Comparison of ENCODE assay signal across 11 cellular contexts in genomic region chr2:157592983-157593382, GRCh38. TPM values are rescaled to one million over a fixed set of nuclear protein-coding genes. Genes with fewer than 3 reads are reported as not detected.
DNase-seq lines count a peak whose midpoint lies in the region; ATAC-seq and TF ChIP-seq lines count a peak whose summit lies in the region.
"Had no signal": no experiment of that assay in that cellular context is flagged by ENCODE, and none has a peak within 500 bp of the region (broad histone marks: within the 10 kb centered on the region; RNA-seq: fewer than 3 reads in every experiment).

No MANE protein-coding gene starts in this region.

- H3K36me3 ChIP-seq in Caco-2 (ENCODE audit: control insufficient read depth, insufficient read depth, low read length): no peaks in the 10 kb centered on the region
- H3K36me3 ChIP-seq: ascending aorta had no signal

- H3K4me3 Mint-ChIP-seq in Caco-2 (ENCODE audit: unreplicated experiment) (no peak overlapping the region), brain (peak overlapping the region in 1 of 5 experiments; percentile 45)
- H3K4me3 Mint-ChIP-seq in activated CD4-positive, alpha-beta memory T cell treated with anti-CD3 and anti-CD28 coated beads for 36 hours: no peak overlapping the region
- H3K4me3 Mint-ChIP-seq: naive thymus-derived CD8-positive, alpha-beta T cell; T-helper 1 cell treated with Interleukin-12 subunit alpha and Interleukin-12 subunit beta and Interleukin-4 antibody, amounts not matched to agents 30 μg/mL and 1 μg/mL, for 36 hours had no signal

- H3K27ac Mint-ChIP-seq in Caco-2 (ENCODE audit: unreplicated experiment) (no peak overlapping the region), brain (peak overlapping the region in 3 of 5 experiments; percentile 60 to 80 (median 72))
- no peak overlapping the region for H3K27ac Mint-ChIP-seq in activated CD4-positive, alpha-beta memory T cell treated with anti-CD3 and anti-CD28 coated beads for 36 hours
- H3K27ac Mint-ChIP-seq: naive thymus-derived CD8-positive, alpha-beta T cell; T-helper 1 cell treated with Interleukin-12 subunit alpha and Interleukin-12 subunit beta and Interleukin-4 antibody, amounts not matched to agents 30 μg/mL and 1 μg/mL, for 36 hours had no signal

- CTCF ChIA-PET in Caco-2 (lab: Charles Lee): no interaction called here
- CTCF ChIA-PET in activated CD4-positive, alpha-beta memory T cell treated with anti-CD3 and anti-CD28 coated beads for 36 hours (lab: Charles Lee): interaction anchor here (1.2 to 1.3 kb wide), 4 partner anchors 9 to 290 kb away, joined by 3 to 8 read pairs (median 5); no protein-coding TSS in a partner anchor

- TF ChIP-seq CTCF in Caco-2 (IDR thresholded peaks at IDR 0.05; ENCODE audit: insufficient read depth in 1 of 2, low read depth in 1 of 2, low read length in 1 of 2, severe bottlenecking in 1 of 2, unreplicated experiment in 1 of 2) (peak; percentile 16 to 20), LNCaP clone FGC (IDR thresholded peaks at IDR 0.05; ENCODE audit: control insufficient read depth, extremely low read depth, insufficient read depth) (peak; percentile 37), brain (conservative IDR thresholded peaks at IDR 0.05) (peak; percentile 40 to 48)

- H3K27me3 ChIP-seq in Caco-2 (replicated peaks; ENCODE audit: control insufficient read depth, insufficient read depth, low read length): no peaks in the 10 kb centered on the region; the same call in 1 of the 2 replicates
- H3K27me3 ChIP-seq: ascending aorta had no signal

- POLR2A ChIA-PET in Caco-2 (lab: Charles Lee): no interaction called here
- POLR2A ChIA-PET in activated CD4-positive, alpha-beta memory T cell treated with anti-CD3 and anti-CD28 coated beads for 36 hours (lab: Charles Lee): no interaction called here

- DNase-seq in Caco-2: no peak
- peak; percentile 2 for DNase-seq in LNCaP clone FGC (ENCODE audit: low read depth)
- peak; percentile 54 for DNase-seq in myocyte (ENCODE audit: low read depth)
- no peak for DNase-seq in activated CD4-positive, alpha-beta memory T cell treated with anti-CD3 and anti-CD28 coated beads for 36 hours
- DNase-seq in iPS-NIHi11 (ENCODE audit: low spot score): no peak

- no peaks in the 10 kb centered on the region for H3K4me1 Mint-ChIP-seq in Caco-2 (ENCODE audit: low read depth, unreplicated experiment)
- H3K4me1 Mint-ChIP-seq in brain: peaks cover 27% of the 10 kb centered on the region
- peaks cover 8% of the 10 kb centered on the region for H3K4me1 Mint-ChIP-seq in activated CD4-positive, alpha-beta memory T cell treated with anti-CD3 and anti-CD28 coated beads for 36 hours (ENCODE audit: low read depth)

- H3K27me3 Mint-ChIP-seq in Caco-2 (ENCODE audit: insufficient read depth, unreplicated experiment): peaks cover 16% of the 10 kb centered on the region
- H3K27me3 Mint-ChIP-seq in brain: peaks cover 16% of the 10 kb centered on the region
- H3K27me3 Mint-ChIP-seq in activated CD4-positive, alpha-beta memory T cell treated with anti-CD3 and anti-CD28 coated beads for 36 hours: peaks cover 4% of the 10 kb centered on the region

- intact Hi-C loops in Caco-2 (cut with micrococcal nuclease; ENCODE audit: unreplicated experiment): loop anchor here (1.0 kb wide), 4 partner anchors 84 to 291 kb away; no protein-coding TSS in a partner anchor
- intact Hi-C loops in activated CD4-positive, alpha-beta memory T cell treated with anti-CD3 and anti-CD28 coated beads for 36 hours (cut with micrococcal nuclease): loop anchor here (1.0 kb wide), 2 partner anchors 266 to 291 kb away; no protein-coding TSS in a partner anchor

- H3K4me3 ChIP-seq in Caco-2 (ENCODE audit: low read depth, low read length) (no peak overlapping the region), LNCaP clone FGC (ENCODE audit: low read depth, low read length) (no peak overlapping the region)
- H3K4me3 ChIP-seq: ascending aorta had no signal

- ATAC-seq in GM19324 (IDR thresholded peaks at IDR 0.05; ENCODE audit: low FRiP score, unreplicated experiment): no peak
- ATAC-seq in activated CD4-positive, CD25-positive, alpha-beta regulatory T cell treated with anti-CD3 and anti-CD28 coated beads, Interleukin-2, amount 50 U/mL, for 24 hours: no peak
- ATAC-seq: naive thymus-derived CD8-positive, alpha-beta T cell had no signal

- H3K9me3 Mint-ChIP-seq in Caco-2 (ENCODE audit: unreplicated experiment) (no peaks in the 10 kb centered on the region), brain (peaks cover 0 to 6% (median 0%) of the 10 kb centered on the region in 5 experiments)
- no peaks in the 10 kb centered on the region for H3K9me3 Mint-ChIP-seq in activated CD4-positive, alpha-beta memory T cell treated with anti-CD3 and anti-CD28 coated beads for 36 hours
- H3K9me3 Mint-ChIP-seq: T-helper 1 cell treated with Interleukin-12 subunit alpha and Interleukin-12 subunit beta and Interleukin-4 antibody, amounts not matched to agents 30 μg/mL and 1 μg/mL, for 36 hours had no signal

- H3K9me3 ChIP-seq in Caco-2: no peaks in the 10 kb centered on the region
- H3K9me3 ChIP-seq: ascending aorta had no signal

- no peaks in the 10 kb centered on the region for H3K4me1 ChIP-seq in Caco-2
- H3K4me1 ChIP-seq: ascending aorta had no signal

- BruUV-seq in Caco-2 (replicated peaks; lab: Mats Ljungman, UMichigan): no TSS peak

- H3K36me3 Mint-ChIP-seq in Caco-2 (ENCODE audit: insufficient read depth, unreplicated experiment): no peaks in the 10 kb centered on the region
- no peaks in the 10 kb centered on the region for H3K36me3 Mint-ChIP-seq in brain
- no peaks in the 10 kb centered on the region for H3K36me3 Mint-ChIP-seq in activated CD4-positive, alpha-beta memory T cell treated with anti-CD3 and anti-CD28 coated beads for 36 hours

RNA-seq across cellular contexts. Expression of gene ACVR1C, which starts 35.7 kb away (rescaled TPM):
- total RNA-seq in Caco-2 (2022) (2.0 and 2.1 TPM in 2 replicates), myocyte (4.0 and 7.8 TPM in 2 replicates)
- 0.34 TPM for polyA plus RNA-seq in brain (ENCODE audit: insufficient read depth, low read depth, low replicate concordance)
- polyA plus RNA-seq in myocyte (2012): 0.45 TPM
- 1 to 10 TPM; 1.3 to 2.0 TPM for total RNA-seq in activated CD4-positive, alpha-beta memory T cell treated with anti-CD3 and anti-CD28 coated beads for 36 hours
- total RNA-seq: ascending aorta had no signal

Comparison
In these comparisons a context has a peak if more than half of its experiments do, and no peak if none do; other contexts are left out.
1. DNase-seq: peak in LNCaP clone FGC (single experiment) and myocyte (single experiment); none in Caco-2 (0 of 2), activated CD4-positive, alpha-beta memory T cell treated with anti-CD3 and anti-CD28 coated beads for 36 hours (single experiment) and iPS-NIHi11 (single experiment).
2. H3K27ac Mint-ChIP-seq: peak in brain (3 of 5); none in Caco-2 (single experiment) and activated CD4-positive, alpha-beta memory T cell treated with anti-CD3 and anti-CD28 coated beads for 36 hours (single experiment).
3. Peak in every context shown above with its lines, with median percentiles within 50 percentile points of each other: CTCF ChIP-seq.